ENCODE assay signal across 8 cellular contexts in genomic region chr6:7617954-7618764, GRCh38. TPM values are rescaled to one million over a fixed set of nuclear protein-coding genes. Genes with fewer than 3 reads are reported as not detected.
DNase-seq lines count a peak whose midpoint lies in the region; ATAC-seq and FAIRE-seq lines count a peak whose summit lies in the region.

No MANE protein-coding gene starts in this region.

- DNase-seq in activated CD4-positive, alpha-beta T cell treated with anti-CD3 and anti-CD28 coated beads for 48 hours, result peak; percentile 28
- DNase-seq in activated CD4-positive, alpha-beta T cell treated with anti-CD3 and anti-CD28 coated beads, Interleukin-2, amount 50 U/mL, for 1 hour, result no peak
- peak; percentile 10 for DNase-seq in T-helper 2 cell treated with Interferon-gamma antibody and Interleukin-4, amounts not matched to agents 5 μg/mL and 100 μg/mL, for 36 hours (ENCODE audit: low spot score)
- DNase-seq in right cardiac atrium (peak in 1 of 3 donors; percentile 53), cerebellar cortex (ENCODE audit: low spot score) (no peak), hepatic stellate cell (ENCODE audit: low spot score) (no peak), GM19239 (ENCODE audit: insufficient read length, low spot score) (no peak)

- H3K4me3 Mint-ChIP-seq in T-helper 2 cell treated with Interferon-gamma antibody and Interleukin-4, amounts not matched to agents 5 μg/mL and 100 μg/mL, for 36 hours, result peak overlapping the region; percentile 18

- peaks cover 3% of the 10 kb centered on the region for H3K36me3 Mint-ChIP-seq in T-helper 2 cell treated with Interferon-gamma antibody and Interleukin-4, amounts not matched to agents 5 μg/mL and 100 μg/mL, for 36 hours (ENCODE audit: low read depth)

- H3K4me1 ChIP-seq in right cardiac atrium (ENCODE audit: control insufficient read depth, insufficient read depth, low read length), result no peaks in the 10 kb centered on the region

- H3K27ac ChIP-seq in right cardiac atrium (ENCODE audit: low read length), result no peak overlapping the region

- H3K27me3 Mint-ChIP-seq in T-helper 2 cell treated with Interferon-gamma antibody and Interleukin-4, amounts not matched to agents 5 μg/mL and 100 μg/mL, for 36 hours (ENCODE audit: low read depth), result peaks cover 2% of the 10 kb centered on the region

- no peak for FAIRE-seq in GM19239 (lab: Jason Lieb, UNC)

- ATAC-seq in HG03280 (IDR thresholded peaks at IDR 0.05; ENCODE audit: unreplicated experiment) (peak; percentile 43), right cardiac atrium (peak; percentile 54 to 56)

- intact Hi-C loops in right cardiac atrium (cut with DNase I), result loop anchor here (5.0 to 10.0 kb wide), 4 partner anchors 193 to 943 kb away; no protein-coding TSS in a partner anchor

- H3K27me3 ChIP-seq in right cardiac atrium (ENCODE audit: control insufficient read depth, insufficient read depth), result no peaks in the 10 kb centered on the region

- peak overlapping the region; percentile 19 for H3K27ac Mint-ChIP-seq in T-helper 2 cell treated with Interferon-gamma antibody and Interleukin-4, amounts not matched to agents 5 μg/mL and 100 μg/mL, for 36 hours

- peaks cover 18% of the 10 kb centered on the region for H3K4me1 Mint-ChIP-seq in T-helper 2 cell treated with Interferon-gamma antibody and Interleukin-4, amounts not matched to agents 5 μg/mL and 100 μg/mL, for 36 hours (ENCODE audit: low read depth)

- 42% methylated on average over 11 of the region's 11 CpGs for WGBS in right cardiac atrium

- H3K4me3 ChIP-seq in right cardiac atrium (ENCODE audit: low read length), result no peak overlapping the region

- no peaks in the 10 kb centered on the region for H3K9me3 Mint-ChIP-seq in T-helper 2 cell treated with Interferon-gamma antibody and Interleukin-4, amounts not matched to agents 5 μg/mL and 100 μg/mL, for 36 hours

- H3K9me3 ChIP-seq in right cardiac atrium (ENCODE audit: control insufficient read depth, low read length), result no peaks in the 10 kb centered on the region

RNA-seq across cellular contexts. Expression of gene SNRNP48, which starts 28.2 kb away (rescaled TPM):
- 10 to 100 TPM; 11.0 to 17.6 (median 14.8) TPM for total RNA-seq in right cardiac atrium
- 10.7 TPM for polyA plus RNA-seq in right cardiac atrium

Comparison
In these comparisons a context has a peak if more than half of its experiments do, and no peak if none do; other contexts are left out.
1. DNase-seq: peak in activated CD4-positive, alpha-beta T cell treated with anti-CD3 and anti-CD28 coated beads for 48 hours (single experiment) and T-helper 2 cell treated with Interferon-gamma antibody and Interleukin-4, amounts not matched to agents 5 μg/mL and 100 μg/mL, for 36 hours (single experiment); none in activated CD4-positive, alpha-beta T cell treated with anti-CD3 and anti-CD28 coated beads, Interleukin-2, amount 50 U/mL, for 1 hour (single experiment), cerebellar cortex (single experiment), hepatic stellate cell (single experiment) and GM19239 (single experiment).